ENCODE assay signal across 24 cellular contexts in the genomic region with DNA sequence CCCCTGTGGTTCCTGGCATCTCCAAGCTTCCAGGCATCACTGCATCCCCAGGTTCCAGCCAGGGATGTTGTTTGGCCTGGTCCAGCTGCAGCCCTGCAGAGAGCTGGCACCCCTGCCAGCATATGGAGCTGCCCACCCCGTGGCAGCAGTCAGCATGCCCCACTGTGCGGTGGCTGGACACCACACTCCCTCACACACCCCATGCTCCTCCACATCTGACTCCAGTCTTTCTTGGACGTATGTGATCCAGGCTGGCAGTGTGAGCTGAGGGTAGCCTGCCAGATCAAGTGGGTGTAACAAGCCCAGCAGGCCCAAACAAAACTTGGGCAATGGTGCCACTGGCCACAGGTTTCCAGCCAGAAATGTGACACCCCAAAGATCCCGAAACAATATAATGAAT.
DNase-seq lines count a peak whose midpoint lies in the region; ATAC-seq lines count a peak whose summit lies in the region.
"Had no signal": no experiment of that assay in that cellular context is flagged by ENCODE, and none has a peak within 500 bp of the region (broad histone marks: within the 10 kb centered on the region; RNA-seq: fewer than 3 reads in every experiment).

No MANE protein-coding gene starts in this region.

- no peaks in the 10 kb centered on the region for H3K9me3 ChIP-seq in naive thymus-derived CD4-positive, alpha-beta T cell (ENCODE audit: control insufficient read depth in 2 of 3, low read length in 3 of 3)
- H3K9me3 ChIP-seq: A549, BE2C had no signal

- CTCF ChIA-PET in naive thymus-derived CD4-positive, alpha-beta T cell (lab: Charles Lee), result no interaction called here

- intact Hi-C loops in naive thymus-derived CD4-positive, alpha-beta T cell (cut with micrococcal nuclease), result no loop called here

- no peaks in the 10 kb centered on the region for H3K36me3 ChIP-seq in naive thymus-derived CD4-positive, alpha-beta T cell (ENCODE audit: control insufficient read depth in 2 of 3, insufficient read depth in 3 of 3, low read length in 3 of 3)
- H3K36me3 ChIP-seq: BE2C; BLaER1 treated with 17β-estradiol and CSF1 and Interleukin-3, amounts not matched to agents 10 nM and 100 nM had no signal

- H3K9me3 Mint-ChIP-seq in stimulated activated naive CD8-positive, alpha-beta T cell treated with anti-CD3 and anti-CD28 coated beads, Interleukin-15, amount 100 ng/mL, for 72 hours, result no peaks in the 10 kb centered on the region
- peaks cover 0 to 5% (median 0%) of the 10 kb centered on the region in 11 donors for H3K9me3 Mint-ChIP-seq in naive thymus-derived CD4-positive, alpha-beta T cell
- peaks cover 3% of the 10 kb centered on the region for H3K9me3 Mint-ChIP-seq in stimulated activated effector memory CD8-positive, alpha-beta T cell treated with anti-CD3 and anti-CD28 coated beads, Interleukin-12 subunit alpha, Interleukin-12 subunit beta, amount 100 ng/mL, for 72 hours
- H3K9me3 Mint-ChIP-seq: GM23338, H9 had no signal

- H3K27ac Mint-ChIP-seq in stimulated activated naive CD8-positive, alpha-beta T cell treated with anti-CD3 and anti-CD28 coated beads, Interleukin-15, amount 100 ng/mL, for 72 hours, result no peak overlapping the region
- no peak overlapping the region for H3K27ac Mint-ChIP-seq in naive thymus-derived CD4-positive, alpha-beta T cell
- H3K27ac Mint-ChIP-seq in stimulated activated effector memory CD8-positive, alpha-beta T cell treated with anti-CD3 and anti-CD28 coated beads, Interleukin-12 subunit alpha, Interleukin-12 subunit beta, amount 100 ng/mL, for 72 hours, result no peak overlapping the region
- H3K27ac Mint-ChIP-seq: CD14-positive monocyte; CD4-positive, alpha-beta T cell; GM23338; H9 had no signal

- no peaks in the 10 kb centered on the region for H3K27me3 ChIP-seq in naive thymus-derived CD4-positive, alpha-beta T cell (ENCODE audit: control insufficient read depth in 2 of 2, insufficient read depth in 2 of 2, low read length in 2 of 2)
- H3K27me3 ChIP-seq: BE2C; BLaER1 treated with 17β-estradiol and CSF1 and Interleukin-3, amounts not matched to agents 10 nM and 100 nM had no signal

- H3K36me3 Mint-ChIP-seq in naive thymus-derived CD4-positive, alpha-beta T cell, result no peaks in the 10 kb centered on the region
- no peaks in the 10 kb centered on the region for H3K36me3 Mint-ChIP-seq in stimulated activated effector memory CD8-positive, alpha-beta T cell treated with anti-CD3 and anti-CD28 coated beads, Interleukin-12 subunit alpha, Interleukin-12 subunit beta, amount 100 ng/mL, for 72 hours
- H3K36me3 Mint-ChIP-seq: CD14-positive monocyte; CD8-positive, alpha-beta memory T cell had no signal

- ATAC-seq in stimulated activated naive CD8-positive, alpha-beta T cell treated with anti-CD3 and anti-CD28 coated beads, Interleukin-15, amount 100 ng/mL, for 72 hours, result peak; percentile 33
- ATAC-seq in stimulated activated naive CD8-positive, alpha-beta T cell treated with anti-CD3 and anti-CD28 coated beads, Interleukin-15, Interleukin-2, amounts not matched to agents 100 U/mL and 50 U/mL, for 24 hours, result no peak
- ATAC-seq in naive thymus-derived CD4-positive, alpha-beta T cell, result peak; percentile 24
- peak; percentile 20 for ATAC-seq in stimulated activated effector memory CD8-positive, alpha-beta T cell treated with anti-CD3 and anti-CD28 coated beads, Interleukin-12 subunit alpha, Interleukin-12 subunit beta, amount 100 ng/mL, for 72 hours
- ATAC-seq in HG03432 (IDR thresholded peaks at IDR 0.05; ENCODE audit: unreplicated experiment) (no peak), HG03565 (IDR thresholded peaks at IDR 0.05; ENCODE audit: unreplicated experiment) (no peak)
- ATAC-seq: A549, GM12878, GM23338, HCT116 had no signal

- POLR2A ChIA-PET in naive thymus-derived CD4-positive, alpha-beta T cell (lab: Charles Lee), result no interaction called here

- no peak overlapping the region for H3K4me3 Mint-ChIP-seq in stimulated activated naive CD8-positive, alpha-beta T cell treated with anti-CD3 and anti-CD28 coated beads, Interleukin-15, amount 100 ng/mL, for 72 hours
- H3K4me3 Mint-ChIP-seq in naive thymus-derived CD4-positive, alpha-beta T cell, result no peak overlapping the region
- no peak overlapping the region for H3K4me3 Mint-ChIP-seq in stimulated activated effector memory CD8-positive, alpha-beta T cell treated with anti-CD3 and anti-CD28 coated beads, Interleukin-12 subunit alpha, Interleukin-12 subunit beta, amount 100 ng/mL, for 72 hours
- H3K4me3 Mint-ChIP-seq: CD14-positive monocyte; CD4-positive, alpha-beta T cell; CD8-positive, alpha-beta memory T cell; GM23338; H9 had no signal

- no peak overlapping the region for H3K27ac ChIP-seq in naive thymus-derived CD4-positive, alpha-beta T cell (ENCODE audit: low read depth, low read length)
- H3K27ac ChIP-seq: A549; BLaER1 treated with 17β-estradiol and CSF1 and Interleukin-3, amounts not matched to agents 10 nM and 100 nM had no signal

- no peaks in the 10 kb centered on the region for H3K4me1 ChIP-seq in naive thymus-derived CD4-positive, alpha-beta T cell (ENCODE audit: control insufficient read depth in 2 of 2, insufficient read depth in 2 of 2, low read length in 2 of 2)
- H3K4me1 ChIP-seq: A549; BE2C; BLaER1 treated with 17β-estradiol and CSF1 and Interleukin-3, amounts not matched to agents 10 nM and 100 nM had no signal

- DNase-seq in stimulated activated naive CD8-positive, alpha-beta T cell treated with anti-CD3 and anti-CD28 coated beads, Interleukin-15, amount 100 ng/mL, for 72 hours, result no peak
- DNase-seq in stimulated activated naive CD8-positive, alpha-beta T cell treated with anti-CD3 and anti-CD28 coated beads, Interleukin-15, Interleukin-2, amounts not matched to agents 100 U/mL and 50 U/mL, for 24 hours, result no peak
- DNase-seq in naive thymus-derived CD4-positive, alpha-beta T cell, result no peak
- no peak for DNase-seq in stimulated activated effector memory CD8-positive, alpha-beta T cell treated with anti-CD3 and anti-CD28 coated beads, Interleukin-12 subunit alpha, Interleukin-12 subunit beta, amount 100 ng/mL, for 72 hours (ENCODE audit: low spot score in 2 of 2)
- DNase-seq in activated CD4-positive, alpha-beta T cell treated with anti-CD3 and anti-CD28 coated beads for 48 hours, result no peak
- DNase-seq: 8988T; ACHN; AML-193; BE2C; CD4-positive, alpha-beta T cell; CD8-positive, alpha-beta memory T cell; DMS 273 treated with DMSO at 0.1 percent for 48 hours; DMS79; EL; GDM1; H9 had no signal

- no peaks in the 10 kb centered on the region for H3K4me1 Mint-ChIP-seq in stimulated activated naive CD8-positive, alpha-beta T cell treated with anti-CD3 and anti-CD28 coated beads, Interleukin-15, amount 100 ng/mL, for 72 hours
- H3K4me1 Mint-ChIP-seq in naive thymus-derived CD4-positive, alpha-beta T cell, result no peaks in the 10 kb centered on the region
- H3K4me1 Mint-ChIP-seq in stimulated activated effector memory CD8-positive, alpha-beta T cell treated with anti-CD3 and anti-CD28 coated beads, Interleukin-12 subunit alpha, Interleukin-12 subunit beta, amount 100 ng/mL, for 72 hours, result no peaks in the 10 kb centered on the region
- H3K4me1 Mint-ChIP-seq: CD14-positive monocyte; CD8-positive, alpha-beta memory T cell; GM23338 had no signal

- no peak overlapping the region for H3K4me3 ChIP-seq in naive thymus-derived CD4-positive, alpha-beta T cell (ENCODE audit: low read length)
- H3K4me3 ChIP-seq: A549; BLaER1 treated with 17β-estradiol and CSF1 and Interleukin-3, amounts not matched to agents 10 nM and 100 nM; GM12878; GM23338 had no signal

- H3K27me3 Mint-ChIP-seq in stimulated activated naive CD8-positive, alpha-beta T cell treated with anti-CD3 and anti-CD28 coated beads, Interleukin-15, amount 100 ng/mL, for 72 hours, result no peaks in the 10 kb centered on the region
- H3K27me3 Mint-ChIP-seq in naive thymus-derived CD4-positive, alpha-beta T cell, result no peaks in the 10 kb centered on the region
- H3K27me3 Mint-ChIP-seq: CD4-positive, alpha-beta T cell; CD8-positive, alpha-beta memory T cell had no signal

Comparison
In these comparisons a context has a peak if more than half of its experiments do, and no peak if none do; other contexts are left out.
1. ATAC-seq: peak in stimulated activated naive CD8-positive, alpha-beta T cell treated with anti-CD3 and anti-CD28 coated beads, Interleukin-15, amount 100 ng/mL, for 72 hours (single experiment), naive thymus-derived CD4-positive, alpha-beta T cell (single experiment) and stimulated activated effector memory CD8-positive, alpha-beta T cell treated with anti-CD3 and anti-CD28 coated beads, Interleukin-12 subunit alpha, Interleukin-12 subunit beta, amount 100 ng/mL, for 72 hours (single experiment); none in stimulated activated naive CD8-positive, alpha-beta T cell treated with anti-CD3 and anti-CD28 coated beads, Interleukin-15, Interleukin-2, amounts not matched to agents 100 U/mL and 50 U/mL, for 24 hours (single experiment), HG03432 (single experiment) and HG03565 (single experiment).